31 cellular contexts compared by ENCODE assay signal in the genomic region with DNA sequence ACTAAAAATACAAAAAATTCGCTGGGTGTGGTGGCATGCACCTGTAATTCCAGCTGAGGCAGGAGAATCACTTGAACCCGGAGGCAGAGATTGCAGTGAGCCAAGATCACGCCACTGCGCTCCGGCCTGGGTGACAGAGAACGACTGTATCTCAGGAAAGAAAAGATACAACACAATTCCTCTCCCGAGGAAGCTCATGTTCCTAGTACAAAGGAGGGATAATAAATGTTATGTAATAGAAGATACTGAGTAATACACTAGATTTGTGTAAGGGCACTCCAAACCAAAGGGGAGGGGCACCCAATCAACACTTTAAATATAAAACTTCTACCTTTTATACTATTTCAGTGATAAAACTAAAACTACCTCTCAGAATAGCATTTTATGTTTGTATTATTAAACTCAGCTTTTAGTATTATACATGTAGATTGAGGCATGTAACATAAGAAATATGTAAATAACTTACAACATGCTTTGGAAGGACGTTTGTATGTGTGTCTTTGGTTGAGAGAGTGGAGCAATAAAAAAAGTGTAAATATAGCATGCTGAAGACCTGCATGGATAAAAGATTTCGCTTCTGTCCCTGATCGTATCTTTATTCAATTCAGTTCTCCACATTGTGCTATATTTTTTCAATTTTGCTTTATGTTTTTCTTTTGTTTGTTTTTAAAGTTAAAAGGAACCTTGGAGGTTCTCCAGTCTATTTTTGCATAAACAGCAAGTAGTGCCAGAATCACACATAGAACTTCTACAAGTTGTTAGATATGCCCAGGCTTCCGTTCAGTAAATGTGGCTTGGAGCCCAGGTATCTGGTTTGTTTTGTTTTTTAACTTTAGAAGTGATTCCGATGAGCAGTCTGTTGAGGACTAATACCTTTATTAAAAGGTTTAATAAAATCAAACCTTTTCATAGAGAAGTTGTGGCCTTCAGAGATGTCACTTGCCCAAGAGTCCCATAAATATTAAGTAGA.
DNase-seq lines count a peak whose midpoint lies in the region; ATAC-seq, FAIRE-seq and TF ChIP-seq lines count a peak whose summit lies in the region.
"Had no signal": no experiment of that assay in that cellular context is flagged by ENCODE, and none has a peak within 500 bp of the region (broad histone marks: within the 10 kb centered on the region; RNA-seq: fewer than 3 reads in every experiment).

No MANE protein-coding gene starts in this region.

- H3K4me3 Mint-ChIP-seq in natural killer cell, result peak overlapping the region; percentile 55
- no peak overlapping the region for H3K4me3 Mint-ChIP-seq in natural killer cell treated with Interleukin-12 subunit alpha and Interleukin-12 subunit beta and Interleukin-15 and Interleukin-18, amount 100 ng/mL, for 72 hours
- H3K4me3 Mint-ChIP-seq in naive thymus-derived CD4-positive, alpha-beta T cell, result peak overlapping the region in 1 of 10 donors; percentile 19
- H3K4me3 Mint-ChIP-seq in stimulated activated naive B cell treated with anti-CD40 and anti-IgM and Interleukin-4, amounts not matched to agents 10 μg/mL and 1 μg/mL and 100 μg/mL, for 72 hours, result no peak overlapping the region
- H3K4me3 Mint-ChIP-seq: activated naive CD8-positive, alpha-beta T cell treated with anti-CD3 and anti-CD28 coated beads, Interleukin-2, amount 10 ng/mL, durations not matched to agents 7 days and 5 days; activated T-helper 17 cell treated with anti-CD3 and anti-CD28 coated beads, Interleukin-2, amount 50 U/mL, for 72 hours; B cell; neural progenitor cell; stimulated activated memory B cell treated with anti-CD40 and anti-IgM and Interleukin-4, amounts not matched to agents 10 μg/mL and 1 μg/mL and 100 μg/mL, for 72 hours had no signal

- peak; percentile 35 for FAIRE-seq in endometrium (lab: Jason Lieb, UNC)
- FAIRE-seq: HepG2 had no signal

- no peaks in the 10 kb centered on the region for H3K36me3 Mint-ChIP-seq in natural killer cell
- H3K36me3 Mint-ChIP-seq in natural killer cell treated with Interleukin-12 subunit alpha and Interleukin-12 subunit beta and Interleukin-15 and Interleukin-18, amount 100 ng/mL, for 72 hours, result no peaks in the 10 kb centered on the region
- peaks cover 5 to 30% (median 17%) of the 10 kb centered on the region in 5 donors for H3K36me3 Mint-ChIP-seq in naive thymus-derived CD4-positive, alpha-beta T cell
- H3K36me3 Mint-ChIP-seq in stimulated activated naive B cell treated with anti-CD40 and anti-IgM and Interleukin-4, amounts not matched to agents 10 μg/mL and 1 μg/mL and 100 μg/mL, for 72 hours, result peaks cover 13 to 33% of the 10 kb centered on the region in 2 donors

- TF ChIP-seq CTCF in natural killer cell (IDR thresholded peaks at IDR 0.05) (no peak), brain microvascular endothelial cell (IDR thresholded peaks at IDR 0.05; ENCODE audit: low read depth, low read length, missing control alignments) (no peak)

- H3K27me3 Mint-ChIP-seq in natural killer cell (ENCODE audit: low read depth in 2 of 2), result no peaks in the 10 kb centered on the region
- H3K27me3 Mint-ChIP-seq in natural killer cell treated with Interleukin-12 subunit alpha and Interleukin-12 subunit beta and Interleukin-15 and Interleukin-18, amount 100 ng/mL, for 72 hours, result no peaks in the 10 kb centered on the region
- H3K27me3 Mint-ChIP-seq in naive thymus-derived CD4-positive, alpha-beta T cell, result no peaks in the 10 kb centered on the region
- H3K27me3 Mint-ChIP-seq in stimulated activated naive B cell treated with anti-CD40 and anti-IgM and Interleukin-4, amounts not matched to agents 10 μg/mL and 1 μg/mL and 100 μg/mL, for 72 hours, result no peaks in the 10 kb centered on the region
- H3K27me3 Mint-ChIP-seq: activated naive CD8-positive, alpha-beta T cell treated with anti-CD3 and anti-CD28 coated beads, Interleukin-2, amount 10 ng/mL, durations not matched to agents 7 days and 5 days; activated T-helper 17 cell treated with anti-CD3 and anti-CD28 coated beads, Interleukin-2, amount 50 U/mL, for 72 hours; B cell; stimulated activated memory B cell treated with anti-CD40 and anti-IgM and Interleukin-4, amounts not matched to agents 10 μg/mL and 1 μg/mL and 100 μg/mL, for 72 hours had no signal

- H3K4me1 Mint-ChIP-seq in natural killer cell, result peaks cover 59 to 62% of the 10 kb centered on the region in 2 donors
- peaks cover 40 to 50% of the 10 kb centered on the region in 2 donors for H3K4me1 Mint-ChIP-seq in natural killer cell treated with Interleukin-12 subunit alpha and Interleukin-12 subunit beta and Interleukin-15 and Interleukin-18, amount 100 ng/mL, for 72 hours (ENCODE audit: low read depth in 2 of 2)
- peaks cover 15 to 74% (median 67%) of the 10 kb centered on the region in 7 donors for H3K4me1 Mint-ChIP-seq in naive thymus-derived CD4-positive, alpha-beta T cell
- peaks cover 9 to 22% of the 10 kb centered on the region in 2 donors for H3K4me1 Mint-ChIP-seq in stimulated activated naive B cell treated with anti-CD40 and anti-IgM and Interleukin-4, amounts not matched to agents 10 μg/mL and 1 μg/mL and 100 μg/mL, for 72 hours
- H3K4me1 Mint-ChIP-seq: neural progenitor cell had no signal

- POLR2A ChIA-PET in naive thymus-derived CD4-positive, alpha-beta T cell (lab: Charles Lee), result no interaction called here

- H3K9me3 Mint-ChIP-seq in natural killer cell, result no peaks in the 10 kb centered on the region
- H3K9me3 Mint-ChIP-seq in natural killer cell treated with Interleukin-12 subunit alpha and Interleukin-12 subunit beta and Interleukin-15 and Interleukin-18, amount 100 ng/mL, for 72 hours, result no peaks in the 10 kb centered on the region
- H3K9me3 Mint-ChIP-seq in naive thymus-derived CD4-positive, alpha-beta T cell, result no peaks in the 10 kb centered on the region
- H3K9me3 Mint-ChIP-seq in stimulated activated naive B cell treated with anti-CD40 and anti-IgM and Interleukin-4, amounts not matched to agents 10 μg/mL and 1 μg/mL and 100 μg/mL, for 72 hours, result no peaks in the 10 kb centered on the region
- H3K9me3 Mint-ChIP-seq: activated naive CD8-positive, alpha-beta T cell treated with anti-CD3 and anti-CD28 coated beads, Interleukin-2, amount 10 ng/mL, durations not matched to agents 7 days and 5 days; activated T-helper 17 cell treated with anti-CD3 and anti-CD28 coated beads, Interleukin-2, amount 50 U/mL, for 72 hours; neural progenitor cell; stimulated activated memory B cell treated with anti-CD40 and anti-IgM and Interleukin-4, amounts not matched to agents 10 μg/mL and 1 μg/mL and 100 μg/mL, for 72 hours had no signal

- intact Hi-C loops in natural killer cell (cut with micrococcal nuclease), result no loop called here
- intact Hi-C loops in naive thymus-derived CD4-positive, alpha-beta T cell (cut with micrococcal nuclease), result no loop called here

- H3K36me3 ChIP-seq in naive thymus-derived CD4-positive, alpha-beta T cell (ENCODE audit: control insufficient read depth in 2 of 3, insufficient read depth in 3 of 3, low read length in 3 of 3), result peaks cover 0 to 18% (median 9%) of the 10 kb centered on the region in 3 experiments
- peaks cover 22% of the 10 kb centered on the region for H3K36me3 ChIP-seq in brain microvascular endothelial cell (replicated peaks)

- CTCF ChIA-PET in naive thymus-derived CD4-positive, alpha-beta T cell (lab: Charles Lee), result interaction anchor here (1.0 kb wide), 1 partner anchor 24 kb away, joined by 3 read pairs; no protein-coding TSS in a partner anchor

- no peaks in the 10 kb centered on the region for H3K9me3 ChIP-seq in naive thymus-derived CD4-positive, alpha-beta T cell (ENCODE audit: control insufficient read depth in 2 of 3, low read length in 3 of 3)
- H3K9me3 ChIP-seq: sigmoid colon had no signal

- no peaks in the 10 kb centered on the region for H3K27me3 ChIP-seq in naive thymus-derived CD4-positive, alpha-beta T cell (ENCODE audit: control insufficient read depth in 2 of 2, insufficient read depth in 2 of 2, low read length in 2 of 2)
- no peaks in the 10 kb centered on the region for H3K27me3 ChIP-seq in brain microvascular endothelial cell (replicated peaks)
- H3K27me3 ChIP-seq: neural progenitor cell, sigmoid colon had no signal

- in situ Hi-C loops in brain microvascular endothelial cell (cut with HindIII; ENCODE audit: low pct_ligation_motif_present, low sequenced_read_pairs), result no loop called here

- no peak for ATAC-seq in natural killer cell
- ATAC-seq in natural killer cell treated with Interleukin-12 subunit alpha and Interleukin-12 subunit beta and Interleukin-15 and Interleukin-18, amount 100 ng/mL, for 72 hours, result no peak
- ATAC-seq in naive thymus-derived CD4-positive, alpha-beta T cell, result no peak
- ATAC-seq in stimulated activated naive B cell treated with anti-CD40 and anti-IgM and Interleukin-4, amounts not matched to agents 10 μg/mL and 1 μg/mL and 100 μg/mL, for 72 hours (replicated peaks), result no peak
- ATAC-seq: activated T-helper 17 cell treated with anti-CD3 and anti-CD28 coated beads, Interleukin-2, amount 50 U/mL, for 72 hours; HepG2; stimulated activated memory B cell treated with anti-CD40 and anti-IgM and Interleukin-4, amounts not matched to agents 10 μg/mL and 1 μg/mL and 100 μg/mL, for 72 hours had no signal

- H3K27ac ChIP-seq in naive thymus-derived CD4-positive, alpha-beta T cell (ENCODE audit: low read depth, low read length), result no peak overlapping the region
- no peak overlapping the region for H3K27ac ChIP-seq in brain microvascular endothelial cell
- H3K27ac ChIP-seq: coronary artery, neural progenitor cell, sigmoid colon had no signal

- H3K27ac Mint-ChIP-seq in natural killer cell, result peak overlapping the region; percentile 52 to 69
- H3K27ac Mint-ChIP-seq in natural killer cell treated with Interleukin-12 subunit alpha and Interleukin-12 subunit beta and Interleukin-15 and Interleukin-18, amount 100 ng/mL, for 72 hours, result no peak overlapping the region
- H3K27ac Mint-ChIP-seq in naive thymus-derived CD4-positive, alpha-beta T cell, result peak overlapping the region in 5 of 9 donors; percentile 8 to 79 (median 43)
- H3K27ac Mint-ChIP-seq in stimulated activated naive B cell treated with anti-CD40 and anti-IgM and Interleukin-4, amounts not matched to agents 10 μg/mL and 1 μg/mL and 100 μg/mL, for 72 hours, result peak overlapping the region; percentile 5
- H3K27ac Mint-ChIP-seq: activated naive CD8-positive, alpha-beta T cell treated with anti-CD3 and anti-CD28 coated beads, Interleukin-2, amount 10 ng/mL, durations not matched to agents 7 days and 5 days; neural progenitor cell; stimulated activated memory B cell treated with anti-CD40 and anti-IgM and Interleukin-4, amounts not matched to agents 10 μg/mL and 1 μg/mL and 100 μg/mL, for 72 hours had no signal

- no peak overlapping the region for H3K4me3 ChIP-seq in naive thymus-derived CD4-positive, alpha-beta T cell (ENCODE audit: low read length)
- no peak overlapping the region for H3K4me3 ChIP-seq in brain microvascular endothelial cell (ENCODE audit: low read depth, low read length)
- H3K4me3 ChIP-seq: coronary artery, lung, neural progenitor cell, sigmoid colon had no signal

- DNase-seq in natural killer cell, result no peak
- no peak for DNase-seq in natural killer cell treated with Interleukin-12 subunit alpha and Interleukin-12 subunit beta and Interleukin-15 and Interleukin-18, amount 100 ng/mL, for 72 hours (ENCODE audit: low spot score)
- DNase-seq in naive thymus-derived CD4-positive, alpha-beta T cell, result no peak
- no peak for DNase-seq in stimulated activated naive B cell treated with anti-CD40 and anti-IgM and Interleukin-4, amounts not matched to agents 10 μg/mL and 1 μg/mL and 100 μg/mL, for 72 hours
- DNase-seq in mucosa of gallbladder (ENCODE audit: low spot score), result no peak
- DNase-seq in activated gamma-delta T cell (lab: John Stamatoyannopoulos, UW), result no peak
- no peak for DNase-seq in brain microvascular endothelial cell
- DNase-seq: activated CD4-positive, alpha-beta T cell treated with anti-CD3 and anti-CD28 coated beads, Interleukin-2, amount 50 U/mL, for 48 hours; activated naive CD8-positive, alpha-beta T cell treated with anti-CD3 and anti-CD28 coated beads, Interleukin-2, amount 10 ng/mL, durations not matched to agents 7 days and 5 days; aorta; effector CD8-positive, alpha-beta T cell; head of caudate nucleus; Karpas-422; kidney glomerular epithelial cell; NCI-H1436; NCI-H2081; NCI-H2227 treated with DMSO at 0.1 percent for 48 hours; NCI-H526; NK-92 treated with Interleukin-12 subunit alpha and Interleukin-12 subunit beta, amount 100 ng/mL, for 24 hours; sigmoid colon; substantia nigra; T-helper 2 cell; trophoblast cell had no signal

- H3K4me1 ChIP-seq in naive thymus-derived CD4-positive, alpha-beta T cell (ENCODE audit: control insufficient read depth in 2 of 2, insufficient read depth in 2 of 2, low read length in 2 of 2), result peaks cover 0 to 5% of the 10 kb centered on the region in 2 donors
- H3K4me1 ChIP-seq: neural progenitor cell had no signal

Comparison
In these comparisons a context has a peak if more than half of its experiments do, and no peak if none do; other contexts are left out.
1. H3K27ac Mint-ChIP-seq: peak in natural killer cell (2 of 2), naive thymus-derived CD4-positive, alpha-beta T cell (5 of 9) and stimulated activated naive B cell treated with anti-CD40 and anti-IgM and Interleukin-4, amounts not matched to agents 10 μg/mL and 1 μg/mL and 100 μg/mL, for 72 hours (single experiment); none in natural killer cell treated with Interleukin-12 subunit alpha and Interleukin-12 subunit beta and Interleukin-15 and Interleukin-18, amount 100 ng/mL, for 72 hours (0 of 2).